9 cellular contexts compared by ENCODE assay signal in genomic region chr1:121458291-121459048, GRCh38.
A peak's percentile ranks its signal among the peaks of the same experiment; 100 is the strongest.
DNase-seq lines count a peak whose midpoint lies in the region; ATAC-seq and TF ChIP-seq lines count a peak whose summit lies in the region.
"Had no signal": no experiment of that assay in that cellular context is flagged by ENCODE, and none has a peak within 500 bp of the region (broad histone marks: within the 10 kb centered on the region; RNA-seq: fewer than 3 reads in every experiment).

No MANE protein-coding gene starts in this region.

- ATAC-seq in GM18508 (IDR thresholded peaks at IDR 0.05; ENCODE audit: insufficient read depth, unreplicated experiment) = peak; percentile 98
- peak; percentile 97 for ATAC-seq in GM21737 (IDR thresholded peaks at IDR 0.05; ENCODE audit: unreplicated experiment)

- TF ChIP-seq CTCF in fibroblast of villous mesenchyme (IDR thresholded peaks at IDR 0.05; ENCODE audit: insufficient read depth, low read depth, low read length) = no peak

- DNase-seq in Kasumi-1 (lab: John Stamatoyannopoulos, UW) (peak; percentile 3 to 16), fibroblast of villous mesenchyme (ENCODE audit: low read depth) (peak; percentile 7), HT-29 (ENCODE audit: low spot score) (no peak), iPS-NIHi7 (ENCODE audit: extremely low spot score) (no peak), T-helper 9 cell (no peak)
- no peak for DNase-seq in activated CD4-positive, alpha-beta T cell treated with anti-CD3 and anti-CD28 coated beads for 1 hour
- DNase-seq: nucleus accumbens had no signal

- no peak overlapping the region for H3K4me3 ChIP-seq in fibroblast of villous mesenchyme (ENCODE audit: low read depth, low read length)

Comparison
In these comparisons a context has a peak if more than half of its experiments do, and no peak if none do; other contexts are left out.
1. DNase-seq: peak in Kasumi-1 (2 of 2) and fibroblast of villous mesenchyme (single experiment); none in HT-29 (single experiment), iPS-NIHi7 (single experiment), T-helper 9 cell (single experiment) and activated CD4-positive, alpha-beta T cell treated with anti-CD3 and anti-CD28 coated beads for 1 hour (single experiment).